In the genomic region with DNA sequence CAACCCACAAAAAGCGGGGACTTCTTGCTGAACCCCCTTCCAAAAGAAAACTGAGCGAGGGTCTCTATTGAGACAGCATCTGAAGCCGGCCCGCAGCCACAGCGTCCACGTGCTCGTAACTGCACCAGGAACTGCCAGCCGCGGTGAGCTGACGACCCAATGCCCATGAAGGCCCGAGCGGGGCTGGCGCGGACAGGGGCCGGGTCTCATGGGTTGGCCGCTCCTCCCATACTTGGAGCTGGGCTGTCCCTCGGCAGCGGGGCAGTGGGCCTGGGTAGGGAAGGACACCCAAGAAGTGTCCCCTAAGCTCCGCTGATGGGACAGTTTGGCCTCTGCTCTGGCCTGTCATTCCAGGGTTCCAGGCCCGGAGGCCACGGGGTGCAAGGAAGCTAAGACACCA, we compare ENCODE assay signal across 1 cellular context.
TF ChIP-seq lines count a peak whose summit lies in the region.

No MANE protein-coding gene starts in this region.

TF ChIP-seq in K562, 482 proteins besides CTCF, POLR2A, EP300 and RAD21:
- peak; percentile 30; the same call in 1 of the 2 replicates for TF ChIP-seq POLR2G (IDR thresholded peaks at IDR 0.05; ENCODE audit: low read depth, low read length)
- TF ChIP-seq, protein P1, sequence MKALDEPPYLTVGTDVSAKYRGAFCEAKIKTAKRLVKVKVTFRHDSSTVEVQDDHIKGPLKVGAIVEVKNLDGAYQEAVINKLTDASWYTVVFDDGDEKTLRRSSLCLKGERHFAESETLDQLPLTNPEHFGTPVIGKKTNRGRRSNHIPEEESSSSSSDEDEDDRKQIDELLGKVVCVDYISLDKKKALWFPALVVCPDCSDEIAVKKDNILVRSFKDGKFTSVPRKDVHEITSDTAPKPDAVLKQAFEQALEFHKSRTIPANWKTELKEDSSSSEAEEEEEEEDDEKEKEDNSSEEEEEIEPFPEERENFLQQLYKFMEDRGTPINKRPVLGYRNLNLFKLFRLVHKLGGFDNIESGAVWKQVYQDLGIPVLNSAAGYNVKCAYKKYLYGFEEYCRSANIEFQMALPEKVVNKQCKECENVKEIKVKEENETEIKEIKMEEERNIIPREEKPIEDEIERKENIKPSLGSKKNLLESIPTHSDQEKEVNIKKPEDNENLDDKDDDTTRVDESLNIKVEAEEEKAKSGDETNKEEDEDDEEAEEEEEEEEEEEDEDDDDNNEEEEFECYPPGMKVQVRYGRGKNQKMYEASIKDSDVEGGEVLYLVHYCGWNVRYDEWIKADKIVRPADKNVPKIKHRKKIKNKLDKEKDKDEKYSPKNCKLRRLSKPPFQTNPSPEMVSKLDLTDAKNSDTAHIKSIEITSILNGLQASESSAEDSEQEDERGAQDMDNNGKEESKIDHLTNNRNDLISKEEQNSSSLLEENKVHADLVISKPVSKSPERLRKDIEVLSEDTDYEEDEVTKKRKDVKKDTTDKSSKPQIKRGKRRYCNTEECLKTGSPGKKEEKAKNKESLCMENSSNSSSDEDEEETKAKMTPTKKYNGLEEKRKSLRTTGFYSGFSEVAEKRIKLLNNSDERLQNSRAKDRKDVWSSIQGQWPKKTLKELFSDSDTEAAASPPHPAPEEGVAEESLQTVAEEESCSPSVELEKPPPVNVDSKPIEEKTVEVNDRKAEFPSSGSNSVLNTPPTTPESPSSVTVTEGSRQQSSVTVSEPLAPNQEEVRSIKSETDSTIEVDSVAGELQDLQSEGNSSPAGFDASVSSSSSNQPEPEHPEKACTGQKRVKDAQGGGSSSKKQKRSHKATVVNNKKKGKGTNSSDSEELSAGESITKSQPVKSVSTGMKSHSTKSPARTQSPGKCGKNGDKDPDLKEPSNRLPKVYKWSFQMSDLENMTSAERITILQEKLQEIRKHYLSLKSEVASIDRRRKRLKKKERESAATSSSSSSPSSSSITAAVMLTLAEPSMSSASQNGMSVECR (CRISPR knock-in tag; IDR thresholded peaks at IDR 0.05), result no peak
